Comparison of ENCODE assay signal across 23 cellular contexts in genomic region chr6:148398244-148398643, GRCh38. TPM values are rescaled to one million over a fixed set of nuclear protein-coding genes. Genes with fewer than 3 reads are reported as not detected.
DNase-seq lines count a peak whose midpoint lies in the region; ATAC-seq and TF ChIP-seq lines count a peak whose summit lies in the region.
"Had no signal": no experiment of that assay in that cellular context is flagged by ENCODE, and none has a peak within 500 bp of the region (broad histone marks: within the 10 kb centered on the region; RNA-seq: fewer than 3 reads in every experiment).

No MANE protein-coding gene starts in this region.

- no peak for TF ChIP-seq POLR2A in breast epithelium (IDR thresholded peaks at IDR 0.05)
- TF ChIP-seq POLR2A in gastroesophageal sphincter (IDR thresholded peaks at IDR 0.05) = no peak
- TF ChIP-seq POLR2A in thyroid gland (IDR thresholded peaks at IDR 0.05) = no peak

- peak overlapping the region; percentile 89 to 90 for H3K27ac ChIP-seq in breast epithelium
- H3K27ac ChIP-seq in gastroesophageal sphincter = peak overlapping the region in 3 of 4 donors; percentile 40 to 59 (median 45)
- peak overlapping the region; percentile 11 to 79 (median 62) for H3K27ac ChIP-seq in thyroid gland
- no peak overlapping the region for H3K27ac ChIP-seq in naive thymus-derived CD4-positive, alpha-beta T cell (ENCODE audit: low read depth, low read length)
- H3K27ac ChIP-seq: 22Rv1, colonic mucosa, foreskin keratinocyte had no signal

- peaks cover 0 to 6% of the 10 kb centered on the region in 2 donors for H3K4me1 ChIP-seq in breast epithelium
- H3K4me1 ChIP-seq in gastroesophageal sphincter = peaks cover 0 to 63% (median 10%) of the 10 kb centered on the region in 3 donors
- H3K4me1 ChIP-seq in thyroid gland = peaks cover 25 to 64% of the 10 kb centered on the region in 2 donors
- no peaks in the 10 kb centered on the region for H3K4me1 ChIP-seq in naive thymus-derived CD4-positive, alpha-beta T cell (ENCODE audit: control insufficient read depth in 2 of 2, insufficient read depth in 2 of 2, low read length in 2 of 2)
- H3K4me1 ChIP-seq: colonic mucosa, foreskin keratinocyte had no signal

- H3K4me3 Mint-ChIP-seq in MCF 10A (ENCODE audit: unreplicated experiment) (no peak overlapping the region), osteocyte (ENCODE audit: unreplicated experiment) (no peak overlapping the region)
- H3K4me3 Mint-ChIP-seq in naive thymus-derived CD4-positive, alpha-beta T cell = no peak overlapping the region
- H3K4me3 Mint-ChIP-seq: activated naive CD4-positive, alpha-beta T cell treated with anti-CD3 and anti-CD28 coated beads, Interleukin-2, amount 50 U/mL, for 24 hours; B cell; natural killer cell; type B pancreatic cell had no signal

- intact Hi-C loops in breast epithelium (cut with DNase I; ENCODE audit: low total_unique reads) (no loop called here), MCF 10A (cut with micrococcal nuclease) (no loop called here), thyroid gland (cut with DNase I) (no loop called here)
- intact Hi-C loops in naive thymus-derived CD4-positive, alpha-beta T cell (cut with micrococcal nuclease) = no loop called here

- DNase-seq in breast epithelium (ENCODE audit: low spot score in 2 of 2) = no peak
- no peak for DNase-seq in MCF 10A (ENCODE audit: unreplicated experiment)
- DNase-seq in osteocyte (ENCODE audit: extremely low spot score, unreplicated experiment) = no peak
- DNase-seq in thyroid gland = no peak
- no peak for DNase-seq in retina
- DNase-seq in naive thymus-derived CD4-positive, alpha-beta T cell = no peak
- DNase-seq: activated CD4-positive, CD25-positive, alpha-beta regulatory T cell treated with anti-CD3 and anti-CD28 coated beads, Interleukin-2, amount 50 U/mL, for 72 hours; activated CD8-positive, alpha-beta memory T cell treated with anti-CD3 and anti-CD28 coated beads for 24 hours; activated T-cell treated with anti-CD3 and anti-CD28 coated beads, Interleukin-2, amount 50 U/mL, for 48 hours; colonic mucosa; EL; foreskin keratinocyte; Karpas-422; mesenchymal stem cell; natural killer cell; NCI-H1092 treated with DMSO at 0.1 percent for 48 hours; NCI-H2081 treated with DMSO at 0.1 percent for 48 hours had no signal

- H3K9me3 ChIP-seq in breast epithelium (no peaks in the 10 kb centered on the region), gastroesophageal sphincter (no peaks in the 10 kb centered on the region), thyroid gland (no peaks in the 10 kb centered on the region)
- H3K9me3 ChIP-seq in naive thymus-derived CD4-positive, alpha-beta T cell (ENCODE audit: control insufficient read depth in 2 of 3, low read length in 3 of 3) = no peaks in the 10 kb centered on the region
- H3K9me3 ChIP-seq: colonic mucosa had no signal

- no peaks in the 10 kb centered on the region for H3K27me3 Mint-ChIP-seq in MCF 10A (ENCODE audit: insufficient read depth, unreplicated experiment)
- no peaks in the 10 kb centered on the region for H3K27me3 Mint-ChIP-seq in osteocyte (ENCODE audit: unreplicated experiment)
- peaks cover 8 to 20% (median 14%) of the 10 kb centered on the region in 5 donors for H3K27me3 Mint-ChIP-seq in naive thymus-derived CD4-positive, alpha-beta T cell
- H3K27me3 Mint-ChIP-seq: type B pancreatic cell had no signal

- BruUV-seq in MCF 10A (replicated peaks; lab: Mats Ljungman, UMichigan) = no TSS peak

- H3K27ac Mint-ChIP-seq in MCF 10A (ENCODE audit: low read depth, unreplicated experiment) (no peak overlapping the region), osteocyte (ENCODE audit: unreplicated experiment) (peak overlapping the region; percentile 25)
- no peak overlapping the region for H3K27ac Mint-ChIP-seq in naive thymus-derived CD4-positive, alpha-beta T cell
- H3K27ac Mint-ChIP-seq: activated naive CD4-positive, alpha-beta T cell treated with anti-CD3 and anti-CD28 coated beads, Interleukin-2, amount 50 U/mL, for 24 hours; B cell; natural killer cell had no signal

- H3K36me3 ChIP-seq in breast epithelium (no peaks in the 10 kb centered on the region), gastroesophageal sphincter (no peaks in the 10 kb centered on the region), thyroid gland (no peaks in the 10 kb centered on the region)
- no peaks in the 10 kb centered on the region for H3K36me3 ChIP-seq in naive thymus-derived CD4-positive, alpha-beta T cell (ENCODE audit: control insufficient read depth in 2 of 3, insufficient read depth in 3 of 3, low read length in 3 of 3)
- H3K36me3 ChIP-seq: colonic mucosa had no signal

- WGBS in gastroesophageal sphincter (ENCODE audit: low coverage in 1 of 2), 2 donors = 71 to 77% methylated on average over 6 of the region's 6 CpGs
- WGBS in thyroid gland, 2 donors = 74 to 77% methylated on average over 6 of the region's 6 CpGs

- POLR2A ChIA-PET in MCF 10A (lab: Yijun Ruan, JAX) = no interaction called here
- POLR2A ChIA-PET in naive thymus-derived CD4-positive, alpha-beta T cell (lab: Charles Lee) = no interaction called here

- H3K4me3 ChIP-seq in breast epithelium (no peak overlapping the region), gastroesophageal sphincter (no peak overlapping the region), thyroid gland (replicated peaks in 1 of 3) (no peak overlapping the region)
- no peak overlapping the region for H3K4me3 ChIP-seq in naive thymus-derived CD4-positive, alpha-beta T cell (ENCODE audit: low read length)
- H3K4me3 ChIP-seq: colonic mucosa had no signal

- H3K27me3 ChIP-seq in breast epithelium (no peaks in the 10 kb centered on the region), gastroesophageal sphincter (no peaks in the 10 kb centered on the region), thyroid gland (no peaks in the 10 kb centered on the region)
- no peaks in the 10 kb centered on the region for H3K27me3 ChIP-seq in naive thymus-derived CD4-positive, alpha-beta T cell (ENCODE audit: control insufficient read depth in 2 of 2, insufficient read depth in 2 of 2, low read length in 2 of 2)
- H3K27me3 ChIP-seq: colonic mucosa, foreskin keratinocyte had no signal

- no peak for TF ChIP-seq CTCF in breast epithelium (IDR thresholded peaks at IDR 0.05)
- no peak for TF ChIP-seq CTCF in MCF 10A (IDR thresholded peaks at IDR 0.05; ENCODE audit: unreplicated experiment)
- no peak for TF ChIP-seq CTCF in gastroesophageal sphincter (IDR thresholded peaks at IDR 0.05)
- TF ChIP-seq CTCF in osteocyte (IDR thresholded peaks at IDR 0.05) = no peak
- no peak for TF ChIP-seq CTCF in thyroid gland (IDR thresholded peaks at IDR 0.05)

- H3K4me1 Mint-ChIP-seq in MCF 10A (ENCODE audit: insufficient read depth, unreplicated experiment) = peaks cover 8% of the 10 kb centered on the region
- peaks cover 14% of the 10 kb centered on the region for H3K4me1 Mint-ChIP-seq in osteocyte (ENCODE audit: unreplicated experiment)
- no peaks in the 10 kb centered on the region for H3K4me1 Mint-ChIP-seq in naive thymus-derived CD4-positive, alpha-beta T cell
- H3K4me1 Mint-ChIP-seq: activated naive CD4-positive, alpha-beta T cell treated with anti-CD3 and anti-CD28 coated beads, Interleukin-2, amount 50 U/mL, for 24 hours; B cell; natural killer cell had no signal

- ATAC-seq in gastroesophageal sphincter = no peak
- no peak for ATAC-seq in naive thymus-derived CD4-positive, alpha-beta T cell
- no peak for ATAC-seq in HG03108 (IDR thresholded peaks at IDR 0.05; ENCODE audit: unreplicated experiment)
- ATAC-seq: foreskin keratinocyte, natural killer cell had no signal

- CTCF ChIA-PET in MCF 10A (lab: Yijun Ruan, JAX) = no interaction called here
- CTCF ChIA-PET in naive thymus-derived CD4-positive, alpha-beta T cell (lab: Charles Lee) = no interaction called here

- no peak for TF ChIP-seq EP300 in gastroesophageal sphincter (IDR thresholded peaks at IDR 0.05)

- no peaks in the 10 kb centered on the region for H3K9me3 Mint-ChIP-seq in MCF 10A (ENCODE audit: unreplicated experiment)
- no peaks in the 10 kb centered on the region for H3K9me3 Mint-ChIP-seq in osteocyte (ENCODE audit: unreplicated experiment)
- no peaks in the 10 kb centered on the region for H3K9me3 Mint-ChIP-seq in naive thymus-derived CD4-positive, alpha-beta T cell
- H3K9me3 Mint-ChIP-seq: activated naive CD4-positive, alpha-beta T cell treated with anti-CD3 and anti-CD28 coated beads, Interleukin-2, amount 50 U/mL, for 24 hours; natural killer cell; type B pancreatic cell had no signal

- no peaks in the 10 kb centered on the region for H3K36me3 Mint-ChIP-seq in MCF 10A (ENCODE audit: insufficient read depth, unreplicated experiment)
- peaks cover 19% of the 10 kb centered on the region for H3K36me3 Mint-ChIP-seq in osteocyte (ENCODE audit: unreplicated experiment)
- no peaks in the 10 kb centered on the region for H3K36me3 Mint-ChIP-seq in naive thymus-derived CD4-positive, alpha-beta T cell
- H3K36me3 Mint-ChIP-seq: activated naive CD4-positive, alpha-beta T cell treated with anti-CD3 and anti-CD28 coated beads, Interleukin-2, amount 50 U/mL, for 24 hours; natural killer cell had no signal

RNA-seq across cellular contexts. Expression of gene SASH1, which starts 55.6 kb away (rescaled TPM):
- total RNA-seq in breast epithelium (100 to 1,000 TPM; 107 to 304 (median 145) TPM), MCF 10A (2022) (16.7 and 18.4 TPM in 2 replicates), gastroesophageal sphincter (10 to 100 TPM; 48.9 to 78.9 (median 64.6) TPM), osteocyte (70.6 and 75.7 TPM in 2 replicates), thyroid gland (100 to 1,000 TPM; 154 to 235 (median 190) TPM)
- 1 to 10 TPM in 3 of 5 experiments, under 1 TPM in 2; 0.24 to 7.8 (median 1.4) TPM for total RNA-seq in naive thymus-derived CD4-positive, alpha-beta T cell
- polyA plus RNA-seq in naive thymus-derived CD4-positive, alpha-beta T cell = not detected
